ENCODE assay signal across 1 cellular context in the genomic region with DNA sequence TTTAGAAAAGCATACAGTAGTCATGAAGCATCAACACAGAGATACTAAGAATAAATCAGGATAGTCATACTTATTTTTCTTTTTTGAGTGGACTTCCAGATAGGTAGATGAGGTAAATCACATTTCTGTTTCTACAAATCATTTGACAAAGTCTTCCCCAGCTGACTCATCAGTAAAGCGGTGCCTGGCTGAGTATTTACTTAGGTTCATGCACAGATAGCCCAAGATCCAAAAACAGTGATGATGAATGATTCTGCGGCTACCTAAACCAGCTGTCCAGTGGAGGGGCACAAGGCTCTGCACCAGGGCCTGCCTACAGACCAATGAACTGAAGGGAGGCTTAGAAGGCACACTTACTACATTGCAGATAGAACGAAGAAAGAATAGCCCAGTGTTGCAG.
TF ChIP-seq lines count a peak whose summit lies in the region.

No MANE protein-coding gene starts in this region.

TF ChIP-seq in A549, 52 proteins besides CTCF, POLR2A, EP300 and RAD21 (continued from another document):
- TF ChIP-seq, protein P1, sequence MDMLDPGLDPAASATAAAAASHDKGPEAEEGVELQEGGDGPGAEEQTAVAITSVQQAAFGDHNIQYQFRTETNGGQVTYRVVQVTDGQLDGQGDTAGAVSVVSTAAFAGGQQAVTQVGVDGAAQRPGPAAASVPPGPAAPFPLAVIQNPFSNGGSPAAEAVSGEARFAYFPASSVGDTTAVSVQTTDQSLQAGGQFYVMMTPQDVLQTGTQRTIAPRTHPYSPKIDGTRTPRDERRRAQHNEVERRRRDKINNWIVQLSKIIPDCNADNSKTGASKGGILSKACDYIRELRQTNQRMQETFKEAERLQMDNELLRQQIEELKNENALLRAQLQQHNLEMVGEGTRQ (IDR thresholded peaks at IDR 0.05): no peak
- TF ChIP-seq EHF (CRISPR knock-in tag; IDR thresholded peaks at IDR 0.05) (no peak), MAFK (IDR thresholded peaks at IDR 0.05; ENCODE audit: partially characterized antibody) (peak; percentile 66), BHLHE40 (IDR thresholded peaks at IDR 0.05; ENCODE audit: low read depth, low read length) (no peak), HEYL (CRISPR knock-in tag; IDR thresholded peaks at IDR 0.05) (no peak), SREBF2 (IDR thresholded peaks at IDR 0.05) (no peak), CHD4 (IDR thresholded peaks at IDR 0.05; ENCODE audit: borderline replicate concordance) (no peak)
